Comparison of ENCODE assay signal across 8 cellular contexts in the genomic region with DNA sequence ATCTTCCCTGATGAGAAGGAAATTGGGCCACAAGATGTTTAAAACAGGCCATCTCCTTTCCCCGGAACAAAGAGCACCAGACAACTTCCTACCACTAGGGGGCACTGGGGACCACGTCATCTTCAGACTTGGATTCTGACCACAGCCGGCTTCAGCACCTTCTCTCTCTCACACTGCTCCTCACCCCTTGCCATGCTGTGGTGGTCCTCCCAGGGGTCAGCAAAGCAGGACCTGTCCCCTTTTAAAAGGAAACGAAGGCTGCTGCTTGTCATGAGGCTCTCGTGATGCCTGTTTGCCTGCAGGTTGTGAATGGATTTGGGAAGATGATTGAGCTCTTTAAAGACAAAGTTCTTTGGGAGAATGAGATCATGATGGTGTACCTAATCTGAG. TPM values are rescaled to one million over a fixed set of nuclear protein-coding genes. Genes with fewer than 3 reads are reported as not detected.
A peak's percentile ranks its signal among the peaks of the same experiment; 100 is the strongest.
DNase-seq lines count a peak whose midpoint lies in the region; ATAC-seq and TF ChIP-seq lines count a peak whose summit lies in the region.

No MANE protein-coding gene starts in this region.

- DNase-seq in GM06990 (ENCODE audit: extremely low read depth, insufficient read length), result peak; percentile 30
- peak; percentile 46 for DNase-seq in NCI-H2227 treated with DMSO at 0.1 percent for 48 hours (lab: John Stamatoyannopoulos, UW)
- peak; percentile 65 for DNase-seq in activated CD4-positive, alpha-beta T cell treated with anti-CD3 and anti-CD28 coated beads for 1 hour
- DNase-seq in cerebellum (ENCODE audit: low spot score), result peak; percentile 88
- peak; percentile 91 for DNase-seq in left kidney (ENCODE audit: low read depth, low spot score)
- DNase-seq in stimulated activated CD4-positive, alpha-beta T cell treated with anti-CD3 and anti-CD28 coated beads, Interleukin-2, amount 100 ng/mL, for 24 hours, result peak; percentile 80 to 86

- ATAC-seq in HG02870 (IDR thresholded peaks at IDR 0.05; ENCODE audit: unreplicated experiment) (peak; percentile 62), HG03139 (IDR thresholded peaks at IDR 0.05; ENCODE audit: unreplicated experiment) (no peak)

- no peak overlapping the region for H3K4me3 ChIP-seq in GM06990 (replicated peaks; ENCODE audit: low read depth, low read length)

- H3K36me3 ChIP-seq in GM06990 (ENCODE audit: control insufficient read depth, insufficient read depth, low read length), result peaks cover 19% of the 10 kb centered on the region

- TF ChIP-seq CTCF in GM06990 (IDR thresholded peaks at IDR 0.05; ENCODE audit: insufficient read depth, low read length, poor library complexity, severe bottlenecking), result peak; percentile 91

- no peaks in the 10 kb centered on the region for H3K27me3 ChIP-seq in GM06990 (replicated peaks; ENCODE audit: control insufficient read depth, insufficient read depth, low read length)

RNA-seq across cellular contexts. Expression of gene RFT1, which starts 16.2 kb away (rescaled TPM):
- 12.1 TPM for total RNA-seq in cerebellum

RNA-seq across cellular contexts. Expression of gene PRKCD, which starts 47.0 kb away (rescaled TPM):
- 0.73 TPM for total RNA-seq in cerebellum

Comparison
In these comparisons a context has a peak if more than half of its experiments do, and no peak if none do; other contexts are left out.
1. DNase-seq: peak in every context shown above with its lines; median percentile 91 in left kidney; 88 in cerebellum; 83 in stimulated activated CD4-positive, alpha-beta T cell treated with anti-CD3 and anti-CD28 coated beads, Interleukin-2, amount 100 ng/mL, for 24 hours; 65 in activated CD4-positive, alpha-beta T cell treated with anti-CD3 and anti-CD28 coated beads for 1 hour; 46 in NCI-H2227 treated with DMSO at 0.1 percent for 48 hours; 30 in GM06990.